In genomic region chr14:70842851-70843462, GRCh38 we compare ENCODE assay signal across 1 cellular context.
TF ChIP-seq lines count a peak whose summit lies in the region.

No MANE protein-coding gene starts in this region.

TF ChIP-seq in endothelial cell of umbilical vein, 7 proteins besides CTCF, POLR2A, EP300 and RAD21:
- no peak for TF ChIP-seq MAX (IDR thresholded peaks at IDR 0.05; ENCODE audit: insufficient read depth, insufficient read length)
- no peak for TF ChIP-seq MYC (IDR thresholded peaks at IDR 0.05; ENCODE audit: low read depth, low read length)
- TF ChIP-seq EZH2 (IDR thresholded peaks at IDR 0.05; ENCODE audit: borderline replicate concordance, low read depth, low read length, severe bottlenecking) = no peak
- no peak for TF ChIP-seq FOS (IDR thresholded peaks at IDR 0.05; ENCODE audit: borderline replicate concordance, insufficient read depth, low read length)
- TF ChIP-seq JUN (IDR thresholded peaks at IDR 0.05; ENCODE audit: borderline replicate concordance, insufficient read depth, insufficient read length, low read depth) = no peak
- TF ChIP-seq GATA2 (IDR thresholded peaks at IDR 0.05; ENCODE audit: insufficient read depth, insufficient read length, low read depth, low read length) = no peak
- TF ChIP-seq POLR2AphosphoS5 (IDR thresholded peaks at IDR 0.05; ENCODE audit: insufficient read depth, low read depth, low read length) = no peak
TF ChIP-seq in endothelial cell of umbilical vein: peak in this region for 0.
